Comparison of ENCODE assay signal across 8 cellular contexts in genomic region chr17:7219812-7220592, GRCh38. TPM values are rescaled to one million over a fixed set of nuclear protein-coding genes. Genes with fewer than 3 reads are reported as not detected.
DNase-seq lines count a peak whose midpoint lies in the region; ATAC-seq and TF ChIP-seq lines count a peak whose summit lies in the region.

TSS of gene ACADVL (plus strand) at chr17:7219938. CDS start at chr17:7219985, 47 bp downstream.
TSS of gene DLG4 (minus strand) at chr17:7219836.

- H3K36me3 ChIP-seq in left lung = peaks cover 0 to 43% of the 10 kb centered on the region in 2 donors

- H3K9me3 Mint-ChIP-seq in dendritic cell treated with granulocyte-macrophage colony-stimulating factor and Interleukin-4, amounts not matched to agents 40 ng/mL and 50 ng/mL, for 4 days = no peaks in the 10 kb centered on the region

- H3K4me3 ChIP-seq in GM12865 (ENCODE audit: low read depth, low read length) = peak within 1 kb of the TSS; percentile 68
- peak within 1 kb of the TSS; percentile 65 to 87 for H3K4me3 ChIP-seq in left lung

- H3K4me3 Mint-ChIP-seq in dendritic cell treated with granulocyte-macrophage colony-stimulating factor and Interleukin-4, amounts not matched to agents 40 ng/mL and 50 ng/mL, for 4 days = peak within 1 kb of the TSS; percentile 99

- H3K9me3 ChIP-seq in left lung = no peaks in the 10 kb centered on the region

- H3K4me1 ChIP-seq in left lung = peaks cover 22 to 59% of the 10 kb centered on the region in 2 donors

- DNase-seq in GM12865 (ENCODE audit: low read depth) = peak; percentile 85
- peak; percentile 70 for DNase-seq in NCI-H460 (ENCODE audit: extremely low read depth, low read depth)
- DNase-seq in activated CD4-positive, alpha-beta T cell treated with anti-CD3 and anti-CD28 coated beads, Interleukin-2, amount 50 U/mL, for 1 hour = peak; percentile 71
- peak; percentile 93 to 98 for DNase-seq in left lung
- DNase-seq in stimulated activated CD4-positive, alpha-beta T cell treated with anti-CD3 and anti-CD28 coated beads, Interleukin-2, amount 100 ng/mL, for 48 hours = peak; percentile 73 to 78

- peak within 1 kb of the TSS; percentile 88 to 98 for H3K27ac ChIP-seq in left lung

- no peak for TF ChIP-seq CTCF in GM12865 (IDR thresholded peaks at IDR 0.05; ENCODE audit: insufficient read depth, low read depth, low read length, missing control alignments)
- no peak for TF ChIP-seq CTCF in left lung (IDR thresholded peaks at IDR 0.05)

- no peaks in the 10 kb centered on the region for H3K27me3 Mint-ChIP-seq in dendritic cell treated with granulocyte-macrophage colony-stimulating factor and Interleukin-4, amounts not matched to agents 40 ng/mL and 50 ng/mL, for 4 days

- peak within 1 kb of the TSS; percentile 91 for H3K27ac Mint-ChIP-seq in dendritic cell treated with granulocyte-macrophage colony-stimulating factor and Interleukin-4, amounts not matched to agents 40 ng/mL and 50 ng/mL, for 4 days

- H3K36me3 Mint-ChIP-seq in dendritic cell treated with granulocyte-macrophage colony-stimulating factor and Interleukin-4, amounts not matched to agents 40 ng/mL and 50 ng/mL, for 4 days (ENCODE audit: low read depth) = peaks cover 44% of the 10 kb centered on the region

- ATAC-seq in HG02763 (IDR thresholded peaks at IDR 0.05; ENCODE audit: unreplicated experiment) (peak; percentile 62), left lung (peak; percentile 84), GM18519 (IDR thresholded peaks at IDR 0.05; ENCODE audit: low FRiP score, unreplicated experiment) (no peak)

- no peaks in the 10 kb centered on the region for H3K27me3 ChIP-seq in left lung

- H3K4me1 Mint-ChIP-seq in dendritic cell treated with granulocyte-macrophage colony-stimulating factor and Interleukin-4, amounts not matched to agents 40 ng/mL and 50 ng/mL, for 4 days (ENCODE audit: low read depth) = peaks cover 67% of the 10 kb centered on the region

- intact Hi-C loops in dendritic cell treated with granulocyte-macrophage colony-stimulating factor and Interleukin-4, amounts not matched to agents 40 ng/mL and 50 ng/mL, for 4 days (cut with micrococcal nuclease) = loop anchor here (2.0 to 5.0 kb wide), 2 partner anchors 15 to 32 kb away; partner anchors contain the start of genes CTDNEP1, DVL2 and ELP5
- intact Hi-C loops in left lung (cut with DNase I) = no loop called here

RNA-seq across cellular contexts. Expression of gene ACADVL, which starts in this region (rescaled TPM):
- 249 and 250 TPM in 2 replicates for total RNA-seq in NCI-H460 (2014; rRNA removed; shearing (Covaris generic))
- 1,827 and 1,980 TPM in 2 replicates for polyA plus RNA-seq in NCI-H460 (2014; cell fraction: nucleus; rRNA removed)
- 100 to 1,000 TPM; 610 to 654 TPM for total RNA-seq in left lung

RNA-seq across cellular contexts. Expression of gene DLG4, which starts in this region (rescaled TPM):
- total RNA-seq in NCI-H460 (2014; rRNA removed; shearing (Covaris generic)) = 3.6 and 3.7 TPM in 2 replicates
- polyA plus RNA-seq in NCI-H460 (2014; cell fraction: nucleus; rRNA removed) = 4.7 and 4.8 TPM in 2 replicates
- total RNA-seq in left lung = 10 to 100 TPM; 25.9 to 33.8 TPM
